Comparison of ENCODE assay signal across 1 cellular context in genomic region chr4:121555315-121556107, GRCh38.
TF ChIP-seq lines count a peak whose summit lies in the region.

No MANE protein-coding gene starts in this region.

TF ChIP-seq in GM23338, 12 proteins besides CTCF, POLR2A, EP300 and RAD21:
- no peak for TF ChIP-seq ZNF114 (CRISPR knock-in tag; IDR thresholded peaks at IDR 0.05)
